ENCODE assay signal across 1 cellular context in genomic region chr19:574658-575526, GRCh38.
TF ChIP-seq lines count a peak whose summit lies in the region.

No MANE protein-coding gene starts in this region.

TF ChIP-seq in K562, 482 proteins besides CTCF, POLR2A, EP300 and RAD21 (continued from another document and continues in another):
- no peak; a peak in 1 of 4 replicates for TF ChIP-seq BCLAF1 (IDR thresholded peaks at IDR 0.05; ENCODE audit: borderline replicate concordance in 1 of 2, control insufficient read depth in 1 of 2, low read depth in 2 of 2, low read length in 1 of 2)
- TF ChIP-seq HSF4 (CRISPR knock-in tag; IDR thresholded peaks at IDR 0.05; ENCODE audit: borderline replicate concordance) = no peak
- peak; percentile 70; the same call in 1 of the 2 replicates for TF ChIP-seq CUX1 (CRISPR knock-in tag; IDR thresholded peaks at IDR 0.05)
- peak; percentile 97 for TF ChIP-seq PML (IDR thresholded peaks at IDR 0.05; ENCODE audit: low read length)
- no peak for TF ChIP-seq ZNF224 (CRISPR knock-in tag; IDR thresholded peaks at IDR 0.05)
- TF ChIP-seq CHD1 (IDR thresholded peaks at IDR 0.05; ENCODE audit: low read length) = peak; percentile 62
- peak; percentile 94 for TF ChIP-seq HDAC3 (IDR thresholded peaks at IDR 0.05; ENCODE audit: borderline replicate concordance, partially characterized antibody)
- 0 out of 2 replicates have a peak, but pooled peaks have one; percentile 69 for TF ChIP-seq ZNF311 (CRISPR knock-in tag; IDR thresholded peaks at IDR 0.05)
- TF ChIP-seq ETV5 (CRISPR knock-in tag; IDR thresholded peaks at IDR 0.05; ENCODE audit: low read depth) = peak; percentile 69
- TF ChIP-seq GTF2B (IDR thresholded peaks at IDR 0.05; ENCODE audit: extremely low read depth, insufficient read length) = no peak
- no peak for TF ChIP-seq RFX1 (IDR thresholded peaks at IDR 0.05)
- TF ChIP-seq GTF3C2 (IDR thresholded peaks at IDR 0.05; ENCODE audit: borderline replicate concordance, extremely low read depth, insufficient read length) = no peak
- TF ChIP-seq SIX5 (IDR thresholded peaks at IDR 0.05; ENCODE audit: borderline replicate concordance in 1 of 2, insufficient read depth in 1 of 2, low read depth in 1 of 2, low read length in 2 of 2) = no peak
- no peak for TF ChIP-seq ZNF184 (CRISPR knock-in tag; IDR thresholded peaks at IDR 0.05)
- TF ChIP-seq U2AF1 (optimal IDR thresholded peaks at IDR 0.05; ENCODE audit: low read depth, low read length) = no peak
- peak; percentile 31; the same call in 1 of the 2 replicates for TF ChIP-seq NFE2 (IDR thresholded peaks at IDR 0.05; ENCODE audit: low read depth)
- no peak for TF ChIP-seq USF2 (CRISPR knock-in tag; IDR thresholded peaks at IDR 0.05)
- peak in 1 of 2 experiments; percentile 74; a peak in 2 of 4 replicates for TF ChIP-seq ZNF639 (CRISPR knock-in tag; conservative IDR thresholded peaks at IDR 0.05 in 1 of 2, IDR thresholded peaks at IDR 0.05 in 1 of 2)
- no peak for TF ChIP-seq HEY1 (CRISPR knock-in tag; IDR thresholded peaks at IDR 0.05; ENCODE audit: borderline replicate concordance)
- TF ChIP-seq CHD7 (IDR thresholded peaks at IDR 0.05; ENCODE audit: low read depth, low read length) = no peak
- TF ChIP-seq ZKSCAN3 (CRISPR knock-in tag; IDR thresholded peaks at IDR 0.05) = no peak
- no peak for TF ChIP-seq ZNF3 (CRISPR knock-in tag; IDR thresholded peaks at IDR 0.05)
- TF ChIP-seq ZNF584 (CRISPR knock-in tag; IDR thresholded peaks at IDR 0.05; ENCODE audit: low read depth) = peak; percentile 50; the same call in 1 of the 2 replicates
